ENCODE assay signal across 22 cellular contexts in genomic region chr2:163753721-163754120, GRCh38. TPM values are rescaled to one million over a fixed set of nuclear protein-coding genes. Genes with fewer than 3 reads are reported as not detected.
"Had no signal": no experiment of that assay in that cellular context is flagged by ENCODE, and none has a peak within 500 bp of the region (broad histone marks: within the 10 kb centered on the region; RNA-seq: fewer than 3 reads in every experiment).

No MANE protein-coding gene starts in this region.

- H3K27ac Mint-ChIP-seq: activated B cell treated with CpG ODN at 0.5 μM for 24 hours; activated CD4-positive, alpha-beta memory T cell treated with anti-CD3 and anti-CD28 coated beads for 36 hours; activated CD4-positive, alpha-beta T cell treated with anti-CD3 and anti-CD28 coated beads, Interleukin-2, amount 10 ng/mL, durations not matched to agents 7 days and 5 days; activated naive CD4-positive, alpha-beta T cell treated with anti-CD3 and anti-CD28 coated beads for 36 hours; activated naive CD8-positive, alpha-beta T cell; activated T-helper 17 cell treated with anti-CD3 and anti-CD28 coated beads, Interleukin-2, amount 50 U/mL, for 72 hours; T-cell had no signal

- H3K36me3 Mint-ChIP-seq: activated CD4-positive, alpha-beta memory T cell treated with anti-CD3 and anti-CD28 coated beads for 36 hours; activated naive CD8-positive, alpha-beta T cell; T-cell had no signal

- H3K4me1 Mint-ChIP-seq: activated B cell treated with CpG ODN at 0.5 μM for 24 hours; activated CD4-positive, alpha-beta T cell treated with anti-CD3 and anti-CD28 coated beads, Interleukin-2, amount 10 ng/mL, durations not matched to agents 7 days and 5 days; activated T-helper 17 cell treated with anti-CD3 and anti-CD28 coated beads, Interleukin-2, amount 50 U/mL, for 72 hours; T-cell had no signal

- H3K9me3 Mint-ChIP-seq: activated B cell treated with CpG ODN at 0.5 μM for 24 hours; activated CD4-positive, alpha-beta memory T cell treated with anti-CD3 and anti-CD28 coated beads for 36 hours; activated CD4-positive, alpha-beta T cell treated with anti-CD3 and anti-CD28 coated beads, Interleukin-2, amount 10 ng/mL, durations not matched to agents 7 days and 5 days had no signal

- H3K27me3 Mint-ChIP-seq: activated B cell treated with CpG ODN at 0.5 μM for 24 hours; activated CD4-positive, alpha-beta memory T cell treated with anti-CD3 and anti-CD28 coated beads for 36 hours; activated CD4-positive, alpha-beta T cell treated with anti-CD3 and anti-CD28 coated beads, Interleukin-2, amount 10 ng/mL, durations not matched to agents 7 days and 5 days; activated naive CD8-positive, alpha-beta T cell; activated T-helper 17 cell treated with anti-CD3 and anti-CD28 coated beads, Interleukin-2, amount 50 U/mL, for 72 hours; T-cell had no signal

- ATAC-seq: activated T-helper 17 cell treated with anti-CD3 and anti-CD28 coated beads, Interleukin-2, amount 50 U/mL, for 72 hours; T-cell had no signal

- H3K4me3 Mint-ChIP-seq: activated B cell treated with CpG ODN at 0.5 μM for 24 hours; activated CD4-positive, alpha-beta memory T cell treated with anti-CD3 and anti-CD28 coated beads for 36 hours; activated CD4-positive, alpha-beta T cell treated with anti-CD3 and anti-CD28 coated beads, Interleukin-2, amount 10 ng/mL, durations not matched to agents 7 days and 5 days; activated naive CD4-positive, alpha-beta T cell treated with anti-CD3 and anti-CD28 coated beads for 36 hours; activated naive CD8-positive, alpha-beta T cell; activated T-helper 17 cell treated with anti-CD3 and anti-CD28 coated beads, Interleukin-2, amount 50 U/mL, for 72 hours; T-cell had no signal

- DNase-seq: activated B cell treated with CpG ODN at 0.5 μM for 24 hours; activated CD4-positive, alpha-beta memory T cell treated with anti-CD3 and anti-CD28 coated beads for 36 hours; activated CD4-positive, alpha-beta T cell treated with anti-CD3 and anti-CD28 coated beads for 1 hour; activated CD4-positive, alpha-beta T cell treated with anti-CD3 and anti-CD28 coated beads, Interleukin-2, amount 10 ng/mL, durations not matched to agents 7 days and 5 days; activated CD8-positive, alpha-beta memory T cell treated with anti-CD3 and anti-CD28 coated beads for 24 hours; activated gamma-delta T cell; activated naive CD4-positive, alpha-beta T cell treated with anti-CD3 and anti-CD28 coated beads for 36 hours; activated T-cell treated with anti-CD3 and anti-CD28 coated beads, Interleukin-2, amount 50 U/mL, for 48 hours; caudate nucleus; Karpas-422; NCI-H1105 treated with DMSO at 0.1 percent for 48 hours; NCI-H1436 treated with DMSO at 0.1 percent for 48 hours; NCI-H187; NCI-H2081 treated with DMSO at 0.1 percent for 48 hours; NCI-H446; NCI-H524; SHP77 treated with DMSO at 0.1 percent for 48 hours; T-cell; T-helper 2 cell; T1000 had no signal

RNA-seq across cellular contexts. Expression of gene FIGN, which starts 17.9 kb away (rescaled TPM):
- total RNA-seq: activated B cell treated with CpG ODN at 0.5 μM for 24 hours; activated CD4-positive, alpha-beta memory T cell treated with anti-CD3 and anti-CD28 coated beads for 36 hours; activated CD4-positive, alpha-beta T cell treated with anti-CD3 and anti-CD28 coated beads, Interleukin-2, amount 10 ng/mL, durations not matched to agents 7 days and 5 days; activated naive CD4-positive, alpha-beta T cell treated with anti-CD3 and anti-CD28 coated beads for 36 hours; activated T-helper 17 cell treated with anti-CD3 and anti-CD28 coated beads, Interleukin-2, amount 50 U/mL, for 72 hours had no signal
